Comparison of ENCODE assay signal across 8 cellular contexts in the genomic region with DNA sequence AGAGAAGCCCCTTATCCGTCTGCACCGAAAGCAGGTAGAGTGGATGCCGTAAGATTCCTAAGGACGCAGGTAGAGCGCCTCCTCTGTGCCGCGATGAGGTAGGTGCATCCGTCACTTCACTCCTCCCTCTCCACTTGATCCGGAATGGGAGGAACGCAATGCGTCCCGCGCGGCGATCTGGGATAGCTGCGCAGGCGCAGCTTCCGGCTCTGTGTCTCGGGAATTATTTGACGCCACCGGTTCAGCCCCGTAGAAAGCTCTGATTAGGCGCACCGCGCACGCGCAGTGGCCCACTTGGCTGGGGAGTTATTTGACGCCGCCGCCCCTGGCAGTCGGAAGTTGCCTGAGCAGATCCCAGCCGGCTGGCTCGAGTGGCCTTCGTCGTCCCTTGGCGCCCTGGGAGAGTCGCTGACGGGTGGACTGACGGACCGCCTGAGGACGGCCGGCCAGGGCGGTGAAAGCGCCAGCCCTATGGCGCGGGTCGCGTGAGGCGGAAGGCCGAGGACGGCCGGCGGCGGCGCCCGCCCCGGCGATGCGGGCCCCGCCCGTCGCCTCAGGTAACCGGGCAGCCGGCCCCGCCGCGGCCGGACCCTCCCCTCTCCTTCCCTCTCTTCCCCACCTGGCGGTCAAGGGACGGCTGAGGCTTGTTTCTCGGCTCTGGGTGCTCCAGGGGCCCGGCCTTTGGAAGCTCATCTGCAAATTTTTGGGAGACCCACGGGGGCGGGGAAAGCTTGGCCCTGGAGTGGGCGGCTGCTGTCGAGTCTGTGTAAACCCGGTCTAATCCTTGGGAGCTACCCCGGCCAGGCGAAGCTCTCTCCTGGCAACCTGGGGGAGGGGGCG. TPM values are rescaled to one million over a fixed set of nuclear protein-coding genes. Genes with fewer than 3 reads are reported as not detected.
DNase-seq lines count a peak whose midpoint lies in the region; ATAC-seq and TF ChIP-seq lines count a peak whose summit lies in the region.

A gene (plus strand): TSS at position 331 of the 840 bp plus-strand sequence. CDS start 15,590 bp downstream, outside the sequence.

- H3K27ac ChIP-seq in lower lobe of right lung, result peak within 1 kb of the TSS; percentile 93

- peak; percentile 50 for TF ChIP-seq CTCF in lower lobe of right lung (IDR thresholded peaks at IDR 0.05)

- no peaks in the 10 kb centered on the region for H3K27me3 ChIP-seq in lower lobe of right lung (ENCODE audit: low read depth)

- H3K4me1 ChIP-seq in lower lobe of right lung, result peaks cover 39% of the 10 kb centered on the region

- ATAC-seq in GM19468 (IDR thresholded peaks at IDR 0.05; ENCODE audit: extremely low read depth, unreplicated experiment), result peak; percentile 82
- ATAC-seq in lower lobe of right lung, result peak; percentile 96 to 98

- H3K4me3 ChIP-seq in lower lobe of right lung, result peak within 1 kb of the TSS; percentile 78

- H3K9me3 ChIP-seq in lower lobe of right lung, result no peaks in the 10 kb centered on the region

- DNase-seq in COLO668 (lab: John Stamatoyannopoulos, UW; ENCODE audit: unreplicated experiment) (peak; percentile 100), HS-5 (ENCODE audit: low read depth) (peak; percentile 96), NK-92 (lab: John Stamatoyannopoulos, UW; ENCODE audit: unreplicated experiment) (peak; percentile 89), lower lobe of right lung (peak; percentile 100)
- peak; percentile 97 for DNase-seq in activated CD8-positive, alpha-beta memory T cell treated with anti-CD3 and anti-CD28 coated beads for 1 hour (ENCODE audit: extremely low read depth in 1 of 2, low read depth in 1 of 2)
- peak; percentile 98 for DNase-seq in effector CD4-positive, alpha-beta T cell
- peak; percentile 95 to 98 (median 96) for DNase-seq in stimulated activated CD4-positive, alpha-beta T cell treated with anti-CD3 and anti-CD28 coated beads, TNF-alpha, amount 100 ng/mL, for 24 hours (ENCODE audit: low read depth in 3 of 3)

- intact Hi-C loops in lower lobe of right lung (cut with DNase I), result no loop called here

- no peaks in the 10 kb centered on the region for H3K36me3 ChIP-seq in lower lobe of right lung

RNA-seq across cellular contexts. Expression of the gene that starts here (rescaled TPM):
- 35.7 TPM for total RNA-seq in lower lobe of right lung

Comparison
In these comparisons a context has a peak if more than half of its experiments do, and no peak if none do; other contexts are left out.
1. Peak in every context shown above with its lines: DNase-seq, ATAC-seq, H3K4me3 ChIP-seq and H3K27ac ChIP-seq.